Comparison of ENCODE assay signal across 17 cellular contexts in the genomic region with DNA sequence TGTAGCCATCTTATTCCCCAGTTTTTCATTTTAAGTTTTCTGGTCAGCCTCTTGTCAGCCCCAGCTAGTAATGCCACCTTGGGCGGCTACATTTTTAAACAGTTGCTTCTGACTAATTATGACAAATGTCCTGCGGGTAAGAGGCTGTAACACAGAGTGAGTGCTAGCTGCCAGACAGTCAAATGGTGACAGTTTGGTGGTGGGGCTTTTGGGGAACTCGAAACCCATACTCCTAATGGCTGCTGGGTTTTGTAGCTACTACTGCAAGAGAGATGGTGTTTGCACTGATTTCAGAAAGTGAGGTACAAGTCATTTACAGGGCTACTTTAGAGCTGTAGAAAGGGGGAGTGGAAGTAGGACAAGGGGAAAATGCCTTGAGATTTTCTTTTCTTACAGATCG.
"Had no signal": no experiment of that assay in that cellular context is flagged by ENCODE, and none has a peak within 500 bp of the region (broad histone marks: within the 10 kb centered on the region; RNA-seq: fewer than 3 reads in every experiment).

No MANE protein-coding gene starts in this region.

- H3K4me3 Mint-ChIP-seq: activated T-cell treated with anti-CD3 and anti-CD28 coated beads, Interleukin-2, amount 50 U/mL, for 4 hours; neural crest cell had no signal

- H3K27ac ChIP-seq: adrenal gland, epithelial cell of prostate, gastrocnemius medialis, heart right ventricle, ovary, thoracic aorta had no signal

- ATAC-seq: gastrocnemius medialis, heart right ventricle, left lobe of liver, SK-N-SH treated with all-trans-retinoic acid at 6 μM for 48 hours had no signal

- DNase-seq: activated naive CD4-positive, alpha-beta T cell; activated T-cell treated with anti-CD3 and anti-CD28 coated beads, Interleukin-2, amount 50 U/mL, for 4 hours; adrenal gland; central memory CD4-positive, alpha-beta T cell; cortex of kidney; effector CD8-positive, alpha-beta T cell; gastrocnemius medialis; heart right ventricle; islet precursor cell; ovary; stimulated activated CD4-positive, alpha-beta T cell treated with anti-CD3 and anti-CD28 coated beads, Interleukin-12 subunit alpha, Interleukin-12 subunit beta, amount 100 ng/mL, for 4 hours; stimulated activated naive CD4-positive, alpha-beta T cell treated with Interleukin-2 at 50 U/mL for 16 hours had no signal

- H3K36me3 ChIP-seq: ovary had no signal

- H3K4me1 Mint-ChIP-seq: neural crest cell had no signal

- H3K27me3 ChIP-seq: adrenal gland, gastrocnemius medialis, heart right ventricle, ovary had no signal

- H3K4me1 ChIP-seq: adrenal gland, heart right ventricle had no signal

- H3K4me3 ChIP-seq: adrenal gland, gastrocnemius medialis, heart right ventricle, ovary, thoracic aorta had no signal

- H3K9me3 Mint-ChIP-seq: activated T-cell treated with anti-CD3 and anti-CD28 coated beads, Interleukin-2, amount 50 U/mL, for 4 hours had no signal
